8 cellular contexts compared by ENCODE assay signal in the genomic region with DNA sequence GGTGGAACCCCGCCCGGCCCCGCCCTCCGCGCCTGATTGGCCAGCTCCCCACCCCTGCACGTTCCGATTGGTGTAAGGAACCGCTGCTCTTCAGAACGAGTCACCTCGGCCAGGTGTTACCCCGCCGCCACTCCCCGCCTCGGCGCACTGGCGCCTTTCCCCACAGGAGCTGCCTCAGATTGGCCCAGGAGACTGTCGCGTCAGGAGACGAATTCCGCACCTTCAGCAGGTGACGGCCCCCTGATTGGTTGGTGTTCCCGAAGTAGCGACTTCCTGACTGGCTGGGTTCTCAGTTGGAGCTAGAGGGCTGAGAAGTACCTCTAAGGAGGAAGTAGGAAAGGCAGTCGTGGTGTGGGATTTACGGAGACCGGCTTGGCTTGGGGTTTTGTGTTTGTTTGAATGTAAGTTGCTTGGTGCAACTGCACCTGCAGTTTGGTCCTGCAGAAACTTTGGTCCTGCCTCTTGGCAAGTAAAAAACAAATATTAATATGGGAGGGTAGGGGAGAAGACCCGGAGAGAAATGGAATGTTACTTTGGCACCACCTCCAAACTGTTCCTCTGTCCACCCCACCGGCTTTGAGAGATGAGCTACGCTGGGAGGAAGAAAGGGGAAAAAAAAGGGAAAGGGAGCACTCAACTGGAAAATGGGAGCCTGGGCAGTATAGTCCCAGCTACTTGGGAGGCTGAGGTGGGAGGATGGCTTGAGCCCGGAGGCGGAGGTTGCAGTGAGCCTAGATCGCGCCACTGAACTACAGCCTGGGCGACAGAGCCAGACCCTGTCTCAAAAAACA. TPM values are rescaled to one million over a fixed set of nuclear protein-coding genes. Genes with fewer than 3 reads are reported as not detected.
DNase-seq lines count a peak whose midpoint lies in the region; ATAC-seq and TF ChIP-seq lines count a peak whose summit lies in the region.

No MANE protein-coding gene starts in this region.

- 14% methylated on average over 34 of the region's 34 CpGs for WGBS in urinary bladder

- CTCF ChIA-PET in HEK293T (lab: Yijun Ruan, JAX), result interaction anchor here (0.6 kb wide), 1 partner anchor 26 kb away, joined by 6 read pairs; no protein-coding TSS in a partner anchor

- no peaks in the 10 kb centered on the region for H3K36me3 ChIP-seq in urinary bladder (ENCODE audit: insufficient read depth)

- H3K27ac ChIP-seq in urinary bladder (ENCODE audit: low read depth), result peak overlapping the region; percentile 61

- DNase-seq in GF-D8 (lab: John Stamatoyannopoulos, UW) (peak; percentile 80), HEK293T (ENCODE audit: extremely low spot score) (peak; percentile 92), MV-4-11 (lab: John Stamatoyannopoulos, UW) (peak; percentile 78), left cardiac atrium (peak; percentile 80), pons (ENCODE audit: low spot score) (peak; percentile 37)

- H3K4me3 ChIP-seq in urinary bladder (ENCODE audit: low read depth, low read length), result peak overlapping the region; percentile 39

- H3K27ac Mint-ChIP-seq in activated naive CD8-positive, alpha-beta T cell, result peak overlapping the region; percentile 87

- no peaks in the 10 kb centered on the region for H3K36me3 Mint-ChIP-seq in activated naive CD8-positive, alpha-beta T cell

- peaks cover 31% of the 10 kb centered on the region for H3K4me1 Mint-ChIP-seq in activated naive CD8-positive, alpha-beta T cell (ENCODE audit: low read depth)

- H3K9me3 Mint-ChIP-seq in activated naive CD8-positive, alpha-beta T cell (ENCODE audit: low read depth), result no peaks in the 10 kb centered on the region

- intact Hi-C loops in left cardiac atrium (cut with DNase I), result no loop called here

- peak; percentile 71 for ATAC-seq in SK-N-SH treated with all-trans-retinoic acid at 6 μM for 48 hours
- ATAC-seq in left cardiac atrium, result peak; percentile 91 to 95

- H3K4me1 ChIP-seq in urinary bladder (ENCODE audit: insufficient read depth), result no peaks in the 10 kb centered on the region

- peak overlapping the region; percentile 92 for H3K4me3 Mint-ChIP-seq in activated naive CD8-positive, alpha-beta T cell

- POLR2A ChIA-PET in HEK293T (lab: Yijun Ruan, JAX), result interaction anchor here (0.5 to 2.8 kb wide), 11 partner anchors 9 to 293 kb away, joined by 3 to 32 read pairs (median 5); partner anchors contain the start of genes DEDD, NIT1, PFDN2 and SDHC

- H3K27me3 Mint-ChIP-seq in activated naive CD8-positive, alpha-beta T cell, result no peaks in the 10 kb centered on the region

TF ChIP-seq in HEK293T, 16 proteins besides CTCF, POLR2A, EP300 and RAD21:
- TF ChIP-seq FOXK2 (IDR thresholded peaks at IDR 0.05) (no peak), SP1 (IDR thresholded peaks at IDR 0.05) (no peak), HDGF (IDR thresholded peaks at IDR 0.05; ENCODE audit: borderline replicate concordance) (no peak), FOXA1 (IDR thresholded peaks at IDR 0.05) (no peak), FOXM1 (IDR thresholded peaks at IDR 0.05; ENCODE audit: borderline replicate concordance) (no peak), SUZ12 (IDR thresholded peaks at IDR 0.05) (no peak), BHLHE40 (IDR thresholded peaks at IDR 0.05; ENCODE audit: borderline replicate concordance) (no peak), ZNF384 (IDR thresholded peaks at IDR 0.05) (no peak), ARNT (IDR thresholded peaks at IDR 0.05) (no peak), ELF4 (IDR thresholded peaks at IDR 0.05) (peak; percentile 48; the same call in 1 of the 2 replicates), LEF1 (IDR thresholded peaks at IDR 0.05; ENCODE audit: borderline replicate concordance) (no peak), PKNOX1 (IDR thresholded peaks at IDR 0.05) (peak; percentile 95), L3MBTL2 (conservative IDR thresholded peaks at IDR 0.05) (peak; percentile 91), NFRKB (IDR thresholded peaks at IDR 0.05) (no peak), CTBP1 (IDR thresholded peaks at IDR 0.05; ENCODE audit: borderline replicate concordance) (no peak), TARDBP (IDR thresholded peaks at IDR 0.05) (no peak)
TF ChIP-seq in HEK293T: peak in this region for 3.

TF ChIP-seq in SK-N-SH treated with all-trans-retinoic acid at 6 μM for 48 hours, 23 proteins besides CTCF, POLR2A, EP300 and RAD21 (continues in another document):
- TF ChIP-seq ISL1 (CRISPR knock-in tag; IDR thresholded peaks at IDR 0.05), result no peak
- no peak for TF ChIP-seq BACH2 (CRISPR knock-in tag; IDR thresholded peaks at IDR 0.05; ENCODE audit: borderline replicate concordance)
- TF ChIP-seq, protein P1, sequence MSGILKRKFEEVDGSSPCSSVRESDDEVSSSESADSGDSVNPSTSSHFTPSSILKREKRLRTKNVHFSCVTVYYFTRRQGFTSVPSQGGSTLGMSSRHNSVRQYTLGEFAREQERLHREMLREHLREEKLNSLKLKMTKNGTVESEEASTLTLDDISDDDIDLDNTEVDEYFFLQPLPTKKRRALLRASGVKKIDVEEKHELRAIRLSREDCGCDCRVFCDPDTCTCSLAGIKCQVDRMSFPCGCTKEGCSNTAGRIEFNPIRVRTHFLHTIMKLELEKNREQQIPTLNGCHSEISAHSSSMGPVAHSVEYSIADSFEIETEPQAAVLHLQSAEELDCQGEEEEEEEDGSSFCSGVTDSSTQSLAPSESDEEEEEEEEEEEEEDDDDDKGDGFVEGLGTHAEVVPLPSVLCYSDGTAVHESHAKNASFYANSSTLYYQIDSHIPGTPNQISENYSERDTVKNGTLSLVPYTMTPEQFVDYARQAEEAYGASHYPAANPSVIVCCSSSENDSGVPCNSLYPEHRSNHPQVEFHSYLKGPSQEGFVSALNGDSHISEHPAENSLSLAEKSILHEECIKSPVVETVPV (CRISPR knock-in tag; IDR thresholded peaks at IDR 0.05), result no peak
- no peak for TF ChIP-seq SNAI2 (CRISPR knock-in tag; IDR thresholded peaks at IDR 0.05)
- TF ChIP-seq ZNF8 (CRISPR knock-in tag; IDR thresholded peaks at IDR 0.05), result no peak
- no peak for TF ChIP-seq CSDC2 (CRISPR knock-in tag; IDR thresholded peaks at IDR 0.05)
- TF ChIP-seq ESRRG (CRISPR knock-in tag; IDR thresholded peaks at IDR 0.05), result no peak
- TF ChIP-seq ARNTL (CRISPR knock-in tag; IDR thresholded peaks at IDR 0.05; ENCODE audit: borderline replicate concordance, low read depth), result no peak
- TF ChIP-seq PPARA (CRISPR knock-in tag; IDR thresholded peaks at IDR 0.05; ENCODE audit: borderline replicate concordance), result no peak
- TF ChIP-seq RARB (CRISPR knock-in tag; IDR thresholded peaks at IDR 0.05), result no peak
- no peak for TF ChIP-seq PATZ1 (CRISPR knock-in tag; IDR thresholded peaks at IDR 0.05; ENCODE audit: borderline replicate concordance)
- TF ChIP-seq, protein P2, sequence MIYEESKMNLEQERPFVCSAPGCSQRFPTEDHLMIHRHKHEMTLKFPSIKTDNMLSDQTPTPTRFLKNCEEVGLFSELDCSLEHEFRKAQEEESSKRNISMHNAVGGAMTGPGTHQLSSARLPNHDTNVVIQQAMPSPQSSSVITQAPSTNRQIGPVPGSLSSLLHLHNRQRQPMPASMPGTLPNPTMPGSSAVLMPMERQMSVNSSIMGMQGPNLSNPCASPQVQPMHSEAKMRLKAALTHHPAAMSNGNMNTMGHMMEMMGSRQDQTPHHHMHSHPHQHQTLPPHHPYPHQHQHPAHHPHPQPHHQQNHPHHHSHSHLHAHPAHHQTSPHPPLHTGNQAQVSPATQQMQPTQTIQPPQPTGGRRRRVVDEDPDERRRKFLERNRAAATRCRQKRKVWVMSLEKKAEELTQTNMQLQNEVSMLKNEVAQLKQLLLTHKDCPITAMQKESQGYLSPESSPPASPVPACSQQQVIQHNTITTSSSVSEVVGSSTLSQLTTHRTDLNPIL (CRISPR knock-in tag; IDR thresholded peaks at IDR 0.05; ENCODE audit: low read depth), result no peak
- no peak for TF ChIP-seq GLIS3 (CRISPR knock-in tag; IDR thresholded peaks at IDR 0.05)
- no peak for TF ChIP-seq OSR1 (CRISPR knock-in tag; IDR thresholded peaks at IDR 0.05)
- no peak for TF ChIP-seq TOX (CRISPR knock-in tag; IDR thresholded peaks at IDR 0.05; ENCODE audit: borderline replicate concordance)
- TF ChIP-seq ZFP30 (CRISPR knock-in tag; IDR thresholded peaks at IDR 0.05), result no peak

RNA-seq across cellular contexts. Expression of gene F11R, which starts 0.4 kb away (rescaled TPM):
- total RNA-seq in left cardiac atrium, result 10 to 100 TPM; 16.4 to 18.0 TPM
- 35.2 TPM for total RNA-seq in urinary bladder
- polyA plus RNA-seq in urinary bladder, result 23.4 TPM

RNA-seq across cellular contexts. Expression of gene TSTD1, which starts 17.4 kb away (rescaled TPM):
- 10 to 100 TPM; 21.6 to 23.5 TPM for total RNA-seq in left cardiac atrium
- total RNA-seq in urinary bladder, result 23.1 TPM
- 36.7 TPM for polyA plus RNA-seq in urinary bladder

RNA-seq across cellular contexts. Expression of gene USF1, which starts 24.4 kb away (rescaled TPM):
- total RNA-seq in left cardiac atrium (10 to 100 TPM; 33.7 to 34.4 TPM), urinary bladder (46.7 TPM)
- 55.9 TPM for polyA plus RNA-seq in urinary bladder

RNA-seq across cellular contexts. Expression of gene ARHGAP30, which starts 48.3 kb away (rescaled TPM):
- 10 to 100 TPM in 1 of 2 donors, 1 to 10 TPM in 1; 7.4 to 10.0 TPM for total RNA-seq in left cardiac atrium
- 2.9 TPM for total RNA-seq in urinary bladder
- polyA plus RNA-seq in urinary bladder, result 5.1 TPM

Comparison
In these comparisons a context has a peak if more than half of its experiments do, and no peak if none do; other contexts are left out.
1. Peak in every context shown above with its lines: DNase-seq, ATAC-seq, H3K4me3 ChIP-seq and H3K27ac ChIP-seq.
2. DNase-seq: peak in every context shown above with its lines; median percentile 92 in HEK293T; 80 in GF-D8; 80 in left cardiac atrium; 78 in MV-4-11; 37 in pons.